In genomic region chr10:121455377-121455776, GRCh38 we compare ENCODE assay signal across 24 cellular contexts.
"Had no signal": no experiment of that assay in that cellular context is flagged by ENCODE, and none has a peak within 500 bp of the region (broad histone marks: within the 10 kb centered on the region; RNA-seq: fewer than 3 reads in every experiment).

No MANE protein-coding gene starts in this region.

- H3K9me3 ChIP-seq: heart left ventricle, left lung, neutrophil, ovary, psoas muscle, right atrium auricular region, thyroid gland had no signal

- H3K4me1 ChIP-seq: left lung, psoas muscle had no signal

- H3K4me3 ChIP-seq: cardiac muscle cell, heart left ventricle, left lung, lung, ovary, psoas muscle, right atrium auricular region, thyroid gland had no signal

- H3K36me3 ChIP-seq: cardiac muscle cell, heart left ventricle, left lung, neutrophil, ovary, right atrium auricular region, thyroid gland had no signal

- ATAC-seq: activated T-cell treated with anti-CD3 and anti-CD28 coated beads, Interleukin-2, amount 50 U/mL, for 72 hours; heart left ventricle; left lung; naive thymus-derived CD8-positive, alpha-beta T cell; psoas muscle; T-cell had no signal

- DNase-seq: activated CD4-positive, alpha-beta memory T cell treated with anti-CD3 and anti-CD28 coated beads for 36 hours; activated CD4-positive, alpha-beta T cell treated with anti-CD3 and anti-CD28 coated beads for 48 hours; activated CD4-positive, CD25-positive, alpha-beta regulatory T cell; activated effector memory CD4-positive, alpha-beta T cell treated with Interleukin-2 at 50 U/mL for 16 hours; activated naive CD4-positive, alpha-beta T cell treated with anti-CD3 and anti-CD28 coated beads for 36 hours; activated naive CD8-positive, alpha-beta T cell treated with anti-CD3 and anti-CD28 coated beads, Interleukin-2, amount 10 ng/mL, durations not matched to agents 7 days and 5 days; activated T-cell treated with anti-CD3 and anti-CD28 coated beads, Interleukin-2, amount 50 U/mL, for 72 hours; amygdala; cortex of kidney; heart left ventricle; left lung; naive thymus-derived CD8-positive, alpha-beta T cell; ovary; psoas muscle; stimulated activated CD4-positive, alpha-beta T cell treated with anti-CD3 and anti-CD28 coated beads, Interleukin-12 subunit alpha, Interleukin-12 subunit beta, amount 100 ng/mL, for 4 hours; stimulated activated CD4-positive, alpha-beta T cell treated with anti-CD3 and anti-CD28 coated beads, Interleukin-4, amount 100 ng/mL, for 4 hours; substantia nigra; T-cell; thyroid gland had no signal

- H3K27ac ChIP-seq: cardiac muscle cell, epithelial cell of prostate, heart left ventricle, left lung, neutrophil, ovary, psoas muscle, right atrium auricular region, thyroid gland had no signal
